ENCODE assay signal across 2 cellular contexts in the genomic region with DNA sequence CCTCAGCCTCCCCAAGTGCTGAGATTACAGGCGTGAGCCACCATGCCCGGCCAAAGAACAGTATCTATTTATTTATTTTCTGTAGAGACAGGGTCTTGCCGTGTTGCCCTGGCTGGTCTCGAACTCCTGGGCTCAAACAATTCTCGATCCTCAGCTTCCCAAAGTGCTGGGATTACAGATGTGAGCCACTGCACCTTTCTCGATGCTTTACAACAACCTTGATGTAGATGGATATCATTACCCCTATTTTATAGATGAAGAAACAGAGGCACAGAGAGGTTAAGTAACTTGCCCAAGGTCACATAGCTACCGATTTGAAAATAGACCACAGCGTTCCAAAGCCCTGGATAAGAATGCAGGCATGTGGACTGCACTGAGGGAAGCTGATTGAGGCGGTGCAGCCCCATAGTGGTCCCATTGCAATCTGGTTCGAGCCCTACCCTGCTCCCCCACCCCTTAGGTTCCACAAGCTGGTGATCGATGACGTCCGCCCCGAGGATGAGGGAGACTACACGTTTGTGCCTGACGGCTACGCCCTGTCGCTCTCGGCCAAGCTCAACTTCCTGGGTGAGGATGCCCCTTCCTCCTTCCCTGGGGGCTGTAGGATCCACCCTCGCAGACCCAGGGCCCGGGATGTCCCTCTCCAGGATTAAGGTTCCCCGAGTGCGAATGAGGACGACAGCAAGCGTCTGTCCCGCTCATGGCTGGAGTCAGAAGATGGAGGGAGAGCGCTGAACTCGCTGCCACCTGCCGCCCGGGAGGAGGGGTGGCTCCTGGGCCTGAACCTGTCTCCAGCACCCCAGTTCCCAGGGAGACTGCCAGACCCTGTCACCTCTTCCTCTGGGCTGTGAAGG.
TF ChIP-seq lines count a peak whose summit lies in the region.

No MANE protein-coding gene starts in this region.

TF ChIP-seq in HepG2, 621 proteins besides CTCF, POLR2A, EP300 and RAD21:
- TF ChIP-seq ZFP37 (CRISPR knock-in tag; IDR thresholded peaks at IDR 0.05; ENCODE audit: borderline replicate concordance), result no peak
- TF ChIP-seq ZNF768 (CRISPR knock-in tag; IDR thresholded peaks at IDR 0.05), result peak; percentile 67
- no peak for TF ChIP-seq NR3C1 (CRISPR knock-in tag; IDR thresholded peaks at IDR 0.05)
TF ChIP-seq in HepG2: peak in this region for 1.

TF ChIP-seq in K562, 482 proteins besides CTCF, POLR2A, EP300 and RAD21 (continues in another document):
- no peak for TF ChIP-seq BRD9 (IDR thresholded peaks at IDR 0.05; ENCODE audit: low read depth, partially characterized antibody)
- no peak for TF ChIP-seq ZNF586 (CRISPR knock-in tag; conservative IDR thresholded peaks at IDR 0.05)
- peak; percentile 61 for TF ChIP-seq BCOR (IDR thresholded peaks at IDR 0.05)
- TF ChIP-seq CBX8 (IDR thresholded peaks at IDR 0.05; ENCODE audit: borderline replicate concordance, extremely low read depth, low read depth, low read length, poor library complexity, severe bottlenecking), result no peak
- peak; percentile 52 for TF ChIP-seq RBM25 (IDR thresholded peaks at IDR 0.05; ENCODE audit: low read depth, low read length, severe bottlenecking)
- no peak for TF ChIP-seq DIDO1 (tag; IDR thresholded peaks at IDR 0.05; ENCODE audit: low read depth)
- TF ChIP-seq, protein P1, sequence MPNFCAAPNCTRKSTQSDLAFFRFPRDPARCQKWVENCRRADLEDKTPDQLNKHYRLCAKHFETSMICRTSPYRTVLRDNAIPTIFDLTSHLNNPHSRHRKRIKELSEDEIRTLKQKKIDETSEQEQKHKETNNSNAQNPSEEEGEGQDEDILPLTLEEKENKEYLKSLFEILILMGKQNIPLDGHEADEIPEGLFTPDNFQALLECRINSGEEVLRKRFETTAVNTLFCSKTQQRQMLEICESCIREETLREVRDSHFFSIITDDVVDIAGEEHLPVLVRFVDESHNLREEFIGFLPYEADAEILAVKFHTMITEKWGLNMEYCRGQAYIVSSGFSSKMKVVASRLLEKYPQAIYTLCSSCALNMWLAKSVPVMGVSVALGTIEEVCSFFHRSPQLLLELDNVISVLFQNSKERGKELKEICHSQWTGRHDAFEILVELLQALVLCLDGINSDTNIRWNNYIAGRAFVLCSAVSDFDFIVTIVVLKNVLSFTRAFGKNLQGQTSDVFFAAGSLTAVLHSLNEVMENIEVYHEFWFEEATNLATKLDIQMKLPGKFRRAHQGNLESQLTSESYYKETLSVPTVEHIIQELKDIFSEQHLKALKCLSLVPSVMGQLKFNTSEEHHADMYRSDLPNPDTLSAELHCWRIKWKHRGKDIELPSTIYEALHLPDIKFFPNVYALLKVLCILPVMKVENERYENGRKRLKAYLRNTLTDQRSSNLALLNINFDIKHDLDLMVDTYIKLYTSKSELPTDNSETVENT (CRISPR knock-in tag; IDR thresholded peaks at IDR 0.05), result no peak
- TF ChIP-seq, protein P2, sequence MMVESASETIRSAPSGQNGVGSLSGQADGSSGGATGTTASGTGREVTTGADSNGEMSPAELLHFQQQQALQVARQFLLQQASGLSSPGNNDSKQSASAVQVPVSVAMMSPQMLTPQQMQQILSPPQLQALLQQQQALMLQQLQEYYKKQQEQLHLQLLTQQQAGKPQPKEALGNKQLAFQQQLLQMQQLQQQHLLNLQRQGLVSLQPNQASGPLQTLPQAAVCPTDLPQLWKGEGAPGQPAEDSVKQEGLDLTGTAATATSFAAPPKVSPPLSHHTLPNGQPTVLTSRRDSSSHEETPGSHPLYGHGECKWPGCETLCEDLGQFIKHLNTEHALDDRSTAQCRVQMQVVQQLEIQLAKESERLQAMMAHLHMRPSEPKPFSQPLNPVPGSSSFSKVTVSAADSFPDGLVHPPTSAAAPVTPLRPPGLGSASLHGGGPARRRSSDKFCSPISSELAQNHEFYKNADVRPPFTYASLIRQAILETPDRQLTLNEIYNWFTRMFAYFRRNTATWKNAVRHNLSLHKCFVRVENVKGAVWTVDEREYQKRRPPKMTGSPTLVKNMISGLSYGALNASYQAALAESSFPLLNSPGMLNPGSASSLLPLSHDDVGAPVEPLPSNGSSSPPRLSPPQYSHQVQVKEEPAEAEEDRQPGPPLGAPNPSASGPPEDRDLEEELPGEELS (CRISPR knock-in tag; IDR thresholded peaks at IDR 0.05; ENCODE audit: borderline replicate concordance), result no peak
- no peak for TF ChIP-seq RBBP5 (IDR thresholded peaks at IDR 0.05; ENCODE audit: borderline replicate concordance, insufficient read depth, low read length, poor library complexity, severe bottlenecking)
- TF ChIP-seq KDM1A (IDR thresholded peaks at IDR 0.05), result peak; percentile 29 to 54; a peak in 2 of 4 replicates
- no peak for TF ChIP-seq SMAD1 (IDR thresholded peaks at IDR 0.05; ENCODE audit: low read depth, low read length, partially characterized antibody)
- peak; percentile 50 for TF ChIP-seq ZFP36 (IDR thresholded peaks at IDR 0.05; ENCODE audit: low read depth, low read length, partially characterized antibody)
- TF ChIP-seq, protein P3, sequence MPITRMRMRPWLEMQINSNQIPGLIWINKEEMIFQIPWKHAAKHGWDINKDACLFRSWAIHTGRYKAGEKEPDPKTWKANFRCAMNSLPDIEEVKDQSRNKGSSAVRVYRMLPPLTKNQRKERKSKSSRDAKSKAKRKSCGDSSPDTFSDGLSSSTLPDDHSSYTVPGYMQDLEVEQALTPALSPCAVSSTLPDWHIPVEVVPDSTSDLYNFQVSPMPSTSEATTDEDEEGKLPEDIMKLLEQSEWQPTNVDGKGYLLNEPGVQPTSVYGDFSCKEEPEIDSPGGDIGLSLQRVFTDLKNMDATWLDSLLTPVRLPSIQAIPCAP (CRISPR knock-in tag; IDR thresholded peaks at IDR 0.05; ENCODE audit: borderline replicate concordance), result no peak
- no peak for TF ChIP-seq NR1H2 (CRISPR knock-in tag; IDR thresholded peaks at IDR 0.05)
- TF ChIP-seq ZNF282 (CRISPR knock-in tag; IDR thresholded peaks at IDR 0.05), result no peak
- no peak for TF ChIP-seq MEIS2 (IDR thresholded peaks at IDR 0.05; ENCODE audit: partially characterized antibody)
- TF ChIP-seq, protein P4, sequence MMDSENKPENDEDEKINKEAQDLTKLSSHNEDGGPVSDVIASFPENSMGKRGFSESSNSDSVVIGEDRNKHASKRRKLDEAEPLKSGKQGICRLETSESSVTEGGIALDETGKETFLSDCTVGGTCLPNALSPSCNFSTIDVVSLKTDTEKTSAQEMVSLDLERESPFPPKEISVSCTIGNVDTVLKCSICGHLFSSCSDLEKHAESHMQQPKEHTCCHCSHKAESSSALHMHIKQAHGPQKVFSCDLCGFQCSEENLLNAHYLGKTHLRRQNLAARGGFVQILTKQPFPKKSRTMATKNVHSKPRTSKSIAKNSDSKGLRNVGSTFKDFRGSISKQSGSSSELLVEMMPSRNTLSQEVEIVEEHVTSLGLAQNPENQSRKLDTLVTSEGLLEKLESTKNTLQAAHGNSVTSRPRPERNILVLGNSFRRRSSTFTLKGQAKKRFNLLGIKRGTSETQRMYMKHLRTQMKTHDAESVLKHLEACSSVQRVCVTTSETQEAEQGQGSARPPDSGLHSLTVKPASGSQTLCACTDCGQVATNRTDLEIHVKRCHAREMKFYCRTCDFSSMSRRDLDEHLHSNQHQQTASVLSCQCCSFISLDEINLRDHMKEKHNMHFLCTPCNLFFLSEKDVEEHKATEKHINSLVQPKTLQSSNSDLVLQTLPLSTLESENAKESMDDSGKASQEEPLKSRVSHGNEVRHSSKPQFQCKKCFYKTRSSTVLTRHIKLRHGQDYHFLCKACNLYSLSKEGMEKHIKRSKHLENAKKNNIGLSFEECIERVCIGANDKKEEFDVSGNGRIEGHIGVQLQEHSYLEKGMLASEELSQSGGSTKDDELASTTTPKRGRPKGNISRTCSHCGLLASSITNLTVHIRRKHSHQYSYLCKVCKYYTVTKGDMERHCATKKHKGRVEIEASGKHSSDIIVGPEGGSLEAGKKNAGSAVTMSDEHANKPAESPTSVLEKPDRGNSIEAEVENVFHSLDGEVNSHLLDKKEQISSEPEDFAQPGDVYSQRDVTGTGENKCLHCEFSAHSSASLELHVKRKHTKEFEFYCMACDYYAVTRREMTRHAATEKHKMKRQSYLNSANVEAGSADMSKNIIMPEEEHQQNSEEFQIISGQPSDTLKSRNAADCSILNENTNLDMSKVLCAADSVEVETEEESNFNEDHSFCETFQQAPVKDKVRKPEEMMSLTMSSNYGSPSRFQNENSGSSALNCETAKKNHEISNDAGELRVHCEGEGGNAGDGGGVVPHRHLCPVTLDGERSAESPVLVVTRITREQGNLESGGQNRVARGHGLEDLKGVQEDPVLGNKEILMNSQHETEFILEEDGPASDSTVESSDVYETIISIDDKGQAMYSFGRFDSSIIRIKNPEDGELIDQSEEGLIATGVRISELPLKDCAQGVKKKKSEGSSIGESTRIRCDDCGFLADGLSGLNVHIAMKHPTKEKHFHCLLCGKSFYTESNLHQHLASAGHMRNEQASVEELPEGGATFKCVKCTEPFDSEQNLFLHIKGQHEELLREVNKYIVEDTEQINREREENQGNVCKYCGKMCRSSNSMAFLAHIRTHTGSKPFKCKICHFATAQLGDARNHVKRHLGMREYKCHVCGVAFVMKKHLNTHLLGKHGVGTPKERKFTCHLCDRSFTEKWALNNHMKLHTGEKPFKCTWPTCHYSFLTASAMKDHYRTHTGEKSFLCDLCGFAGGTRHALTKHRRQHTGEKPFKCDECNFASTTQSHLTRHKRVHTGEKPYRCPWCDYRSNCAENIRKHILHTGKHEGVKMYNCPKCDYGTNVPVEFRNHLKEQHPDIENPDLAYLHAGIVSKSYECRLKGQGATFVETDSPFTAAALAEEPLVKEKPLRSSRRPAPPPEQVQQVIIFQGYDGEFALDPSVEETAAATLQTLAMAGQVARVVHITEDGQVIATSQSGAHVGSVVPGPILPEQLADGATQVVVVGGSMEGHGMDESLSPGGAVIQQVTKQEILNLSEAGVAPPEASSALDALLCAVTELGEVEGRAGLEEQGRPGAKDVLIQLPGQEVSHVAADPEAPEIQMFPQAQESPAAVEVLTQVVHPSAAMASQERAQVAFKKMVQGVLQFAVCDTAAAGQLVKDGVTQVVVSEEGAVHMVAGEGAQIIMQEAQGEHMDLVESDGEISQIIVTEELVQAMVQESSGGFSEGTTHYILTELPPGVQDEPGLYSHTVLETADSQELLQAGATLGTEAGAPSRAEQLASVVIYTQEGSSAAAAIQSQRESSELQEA (IDR thresholded peaks at IDR 0.05; ENCODE audit: low read depth), result no peak
- no peak for TF ChIP-seq SAFB2 (IDR thresholded peaks at IDR 0.05; ENCODE audit: borderline replicate concordance, low read depth, low read length, severe bottlenecking)
- no peak for TF ChIP-seq MAFF (IDR thresholded peaks at IDR 0.05; ENCODE audit: low read length)
- TF ChIP-seq, protein P5, sequence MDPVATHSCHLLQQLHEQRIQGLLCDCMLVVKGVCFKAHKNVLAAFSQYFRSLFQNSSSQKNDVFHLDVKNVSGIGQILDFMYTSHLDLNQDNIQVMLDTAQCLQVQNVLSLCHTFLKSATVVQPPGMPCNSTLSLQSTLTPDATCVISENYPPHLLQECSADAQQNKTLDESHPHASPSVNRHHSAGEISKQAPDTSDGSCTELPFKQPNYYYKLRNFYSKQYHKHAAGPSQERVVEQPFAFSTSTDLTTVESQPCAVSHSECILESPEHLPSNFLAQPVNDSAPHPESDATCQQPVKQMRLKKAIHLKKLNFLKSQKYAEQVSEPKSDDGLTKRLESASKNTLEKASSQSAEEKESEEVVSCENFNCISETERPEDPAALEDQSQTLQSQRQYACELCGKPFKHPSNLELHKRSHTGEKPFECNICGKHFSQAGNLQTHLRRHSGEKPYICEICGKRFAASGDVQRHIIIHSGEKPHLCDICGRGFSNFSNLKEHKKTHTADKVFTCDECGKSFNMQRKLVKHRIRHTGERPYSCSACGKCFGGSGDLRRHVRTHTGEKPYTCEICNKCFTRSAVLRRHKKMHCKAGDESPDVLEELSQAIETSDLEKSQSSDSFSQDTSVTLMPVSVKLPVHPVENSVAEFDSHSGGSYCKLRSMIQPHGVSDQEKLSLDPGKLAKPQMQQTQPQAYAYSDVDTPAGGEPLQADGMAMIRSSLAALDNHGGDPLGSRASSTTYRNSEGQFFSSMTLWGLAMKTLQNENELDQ (CRISPR knock-in tag; IDR thresholded peaks at IDR 0.05; ENCODE audit: borderline replicate concordance), result no peak
- no peak for TF ChIP-seq ETS2 (tag; IDR thresholded peaks at IDR 0.05; ENCODE audit: borderline replicate concordance, poor library complexity, severe bottlenecking)
- TF ChIP-seq PML (IDR thresholded peaks at IDR 0.05; ENCODE audit: low read length), result no peak
- TF ChIP-seq LARP7 (IDR thresholded peaks at IDR 0.05), result no peak
- TF ChIP-seq CBX1 (IDR thresholded peaks at IDR 0.05; ENCODE audit: low read depth), result no peak
- TF ChIP-seq, protein P6, sequence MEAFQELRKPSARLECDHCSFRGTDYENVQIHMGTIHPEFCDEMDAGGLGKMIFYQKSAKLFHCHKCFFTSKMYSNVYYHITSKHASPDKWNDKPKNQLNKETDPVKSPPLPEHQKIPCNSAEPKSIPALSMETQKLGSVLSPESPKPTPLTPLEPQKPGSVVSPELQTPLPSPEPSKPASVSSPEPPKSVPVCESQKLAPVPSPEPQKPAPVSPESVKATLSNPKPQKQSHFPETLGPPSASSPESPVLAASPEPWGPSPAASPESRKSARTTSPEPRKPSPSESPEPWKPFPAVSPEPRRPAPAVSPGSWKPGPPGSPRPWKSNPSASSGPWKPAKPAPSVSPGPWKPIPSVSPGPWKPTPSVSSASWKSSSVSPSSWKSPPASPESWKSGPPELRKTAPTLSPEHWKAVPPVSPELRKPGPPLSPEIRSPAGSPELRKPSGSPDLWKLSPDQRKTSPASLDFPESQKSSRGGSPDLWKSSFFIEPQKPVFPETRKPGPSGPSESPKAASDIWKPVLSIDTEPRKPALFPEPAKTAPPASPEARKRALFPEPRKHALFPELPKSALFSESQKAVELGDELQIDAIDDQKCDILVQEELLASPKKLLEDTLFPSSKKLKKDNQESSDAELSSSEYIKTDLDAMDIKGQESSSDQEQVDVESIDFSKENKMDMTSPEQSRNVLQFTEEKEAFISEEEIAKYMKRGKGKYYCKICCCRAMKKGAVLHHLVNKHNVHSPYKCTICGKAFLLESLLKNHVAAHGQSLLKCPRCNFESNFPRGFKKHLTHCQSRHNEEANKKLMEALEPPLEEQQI (IDR thresholded peaks at IDR 0.05), result no peak
- TF ChIP-seq, protein P7, sequence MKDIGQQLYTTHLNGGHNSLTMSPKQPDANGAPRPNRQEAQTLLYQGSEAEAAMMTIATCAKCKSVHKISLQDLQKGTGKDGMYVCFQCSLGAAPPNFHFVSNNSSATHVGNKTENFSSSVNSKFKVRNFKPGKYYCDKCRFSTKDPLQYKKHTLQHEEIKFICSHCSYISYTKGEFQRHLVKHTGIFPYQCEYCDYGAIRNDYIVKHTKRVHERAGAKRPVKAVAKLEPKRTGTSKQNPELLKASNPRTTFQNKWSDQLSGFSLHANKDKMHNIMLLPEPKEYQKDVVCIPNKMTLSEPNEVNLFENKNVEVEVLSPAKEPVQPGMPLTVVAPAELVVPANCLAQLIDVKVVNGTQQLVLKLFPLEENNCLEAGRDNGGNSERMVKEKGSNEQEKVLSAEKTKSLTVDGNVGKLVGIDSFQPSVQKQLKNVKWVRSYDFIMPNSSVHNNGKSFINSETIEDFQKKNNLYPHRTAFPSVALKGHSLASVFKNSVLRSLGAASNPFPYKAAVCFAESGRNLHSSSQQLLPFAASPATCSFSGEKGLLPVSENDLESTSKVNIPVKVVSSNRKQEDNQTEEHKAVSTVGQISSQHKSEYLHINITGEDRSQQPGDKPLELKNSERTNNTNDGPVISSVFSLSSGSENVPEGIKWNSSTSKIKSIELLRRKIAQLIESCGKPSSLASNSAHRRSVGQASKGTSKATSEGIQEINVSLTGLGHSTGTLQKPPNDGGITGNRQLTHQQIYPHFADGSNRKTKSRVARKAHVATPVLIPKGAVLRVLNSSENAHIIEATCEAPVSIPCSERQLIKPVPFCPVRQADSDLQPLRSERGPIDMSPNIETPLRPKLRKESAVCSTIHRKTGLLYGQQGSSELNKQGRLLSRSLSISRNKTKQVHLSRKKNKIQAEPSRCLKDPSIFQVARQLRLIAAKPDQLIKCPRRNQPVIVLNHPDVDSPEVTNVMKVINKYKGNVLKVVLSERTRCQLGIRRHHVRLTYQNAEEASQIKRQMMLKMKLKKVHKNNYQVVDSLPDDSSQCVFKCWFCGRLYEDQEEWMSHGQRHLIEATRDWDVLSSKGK (CRISPR knock-in tag; IDR thresholded peaks at IDR 0.05), result no peak
- no peak for TF ChIP-seq GTF2A2 (tag; IDR thresholded peaks at IDR 0.05)
- TF ChIP-seq SMARCA5 (IDR thresholded peaks at IDR 0.05), result 0 out of 2 replicates have a peak, but pooled peaks have one; percentile 41
